ENCODE assay signal across 10 cellular contexts in genomic region chr3:127525373-127525772, GRCh38.
DNase-seq lines count a peak whose midpoint lies in the region; ATAC-seq and TF ChIP-seq lines count a peak whose summit lies in the region.
"Had no signal": no experiment of that assay in that cellular context is flagged by ENCODE, and none has a peak within 500 bp of the region (broad histone marks: within the 10 kb centered on the region; RNA-seq: fewer than 3 reads in every experiment).

No MANE protein-coding gene starts in this region.

- no peaks in the 10 kb centered on the region for H3K36me3 ChIP-seq in BE2C

- H3K4me1 ChIP-seq in BE2C, result no peaks in the 10 kb centered on the region

- H3K9me3 ChIP-seq in BE2C, result no peaks in the 10 kb centered on the region

- no peak overlapping the region for H3K4me3 ChIP-seq in BE2C (ENCODE audit: low read depth, low read length)

- H3K27me3 ChIP-seq in BE2C, result no peaks in the 10 kb centered on the region

- DNase-seq in BE2C (peak; percentile 35), HS-5 (ENCODE audit: low read depth) (peak; percentile 69), SK-N-DZ (ENCODE audit: low spot score) (peak; percentile 11), iris pigment epithelial cell (ENCODE audit: low read depth) (peak; percentile 60), T-helper 2 cell (no peak), HuH-7 (ENCODE audit: low spot score) (no peak)
- no peak for DNase-seq in effector CD4-positive, alpha-beta T cell
- DNase-seq: central memory CD4-positive, alpha-beta T cell; NCI-H1930 had no signal

- ATAC-seq in GM18498 (IDR thresholded peaks at IDR 0.05; ENCODE audit: unreplicated experiment), result no peak

- TF ChIP-seq CTCF in BE2C (IDR thresholded peaks at IDR 0.05; ENCODE audit: low read depth, low read length), result no peak

Comparison
In these comparisons a context has a peak if more than half of its experiments do, and no peak if none do; other contexts are left out.
1. DNase-seq: peak in BE2C (single experiment), HS-5 (single experiment), SK-N-DZ (single experiment) and iris pigment epithelial cell (single experiment); none in T-helper 2 cell (0 of 5), effector CD4-positive, alpha-beta T cell (single experiment) and HuH-7 (single experiment).